ENCODE assay signal across 30 cellular contexts in genomic region chr12:5210179-5210917, GRCh38.
"Had no signal": no experiment of that assay in that cellular context is flagged by ENCODE, and none has a peak within 500 bp of the region (broad histone marks: within the 10 kb centered on the region; RNA-seq: fewer than 3 reads in every experiment).

No MANE protein-coding gene starts in this region.

- H3K27ac ChIP-seq: left lung, lower lobe of right lung, pancreas, prostate gland, sigmoid colon, stomach, testis, thyroid gland, transverse colon, upper lobe of right lung had no signal

- H3K4me1 Mint-ChIP-seq: immature natural killer cell; naive B cell; natural killer cell; stimulated activated naive B cell treated with anti-CD40 and anti-IgM and Interleukin-4, amounts not matched to agents 10 μg/mL and 1 μg/mL and 100 μg/mL, for 72 hours had no signal

- ATAC-seq: left colon; left lung; lower lobe of right lung; natural killer cell; pancreas; right cardiac atrium; stimulated activated naive B cell treated with anti-CD40 and anti-IgM and Interleukin-4, amounts not matched to agents 10 μg/mL and 1 μg/mL and 100 μg/mL, for 72 hours; stimulated activated naive CD8-positive, alpha-beta T cell treated with anti-CD3 and anti-CD28 coated beads, Interleukin-15, Interleukin-2, amounts not matched to agents 100 U/mL and 50 U/mL, for 24 hours; upper lobe of right lung had no signal

- H3K4me3 ChIP-seq: left lung, lower lobe of right lung, pancreas, prostate gland, sigmoid colon, stomach, testis, thyroid gland, transverse colon, upper lobe of right lung had no signal

- H3K9me3 ChIP-seq: left lung, lower lobe of right lung, pancreas, prostate gland, sigmoid colon, stomach, testis, thyroid gland, transverse colon, upper lobe of right lung had no signal

- DNase-seq: hippocampal formation; immature natural killer cell; kidney; left colon; left lung; lower lobe of right lung; mammary epithelial cell; mesendoderm; naive B cell; natural killer cell; nephron progenitor cell; nucleus accumbens; pancreas; posterior cingulate gyrus; retina; right cardiac atrium; sigmoid colon; small intestine; stimulated activated CD4-positive, alpha-beta T cell treated with anti-CD3 and anti-CD28 coated beads, Interleukin-15, amount 100 ng/mL, for 24 hours; stimulated activated CD4-positive, alpha-beta T cell treated with anti-CD3 and anti-CD28 coated beads, Interleukin-2, amount 100 ng/mL, for 24 hours; stimulated activated CD4-positive, alpha-beta T cell treated with anti-CD3 and anti-CD28 coated beads, Interleukin-4, amount 100 ng/mL, for 1 hour; stimulated activated naive B cell treated with anti-CD40 and anti-IgM and Interleukin-4, amounts not matched to agents 10 μg/mL and 1 μg/mL and 100 μg/mL, for 72 hours; stimulated activated naive CD8-positive, alpha-beta T cell treated with anti-CD3 and anti-CD28 coated beads, Interleukin-15, Interleukin-2, amounts not matched to agents 100 U/mL and 50 U/mL, for 24 hours; stomach; testis; thyroid gland; transverse colon; upper lobe of right lung had no signal

- H3K4me1 ChIP-seq: left lung, lower lobe of right lung, pancreas, prostate gland, sigmoid colon, stomach, thyroid gland, transverse colon, upper lobe of right lung had no signal

- H3K4me3 Mint-ChIP-seq: immature natural killer cell; mesothelial cell of epicardium; natural killer cell; nephron progenitor cell; stimulated activated naive B cell treated with anti-CD40 and anti-IgM and Interleukin-4, amounts not matched to agents 10 μg/mL and 1 μg/mL and 100 μg/mL, for 72 hours had no signal

- H3K27ac Mint-ChIP-seq: immature natural killer cell; mesothelial cell of epicardium; naive B cell; natural killer cell; nephron progenitor cell; stimulated activated naive B cell treated with anti-CD40 and anti-IgM and Interleukin-4, amounts not matched to agents 10 μg/mL and 1 μg/mL and 100 μg/mL, for 72 hours had no signal

- H3K9me3 Mint-ChIP-seq: immature natural killer cell; natural killer cell; nephron progenitor cell; stimulated activated naive B cell treated with anti-CD40 and anti-IgM and Interleukin-4, amounts not matched to agents 10 μg/mL and 1 μg/mL and 100 μg/mL, for 72 hours had no signal

- H3K36me3 ChIP-seq: left lung, lower lobe of right lung, pancreas, prostate gland, sigmoid colon, stomach, thyroid gland, transverse colon, upper lobe of right lung had no signal

- H3K27me3 ChIP-seq: sigmoid colon, testis, thyroid gland, transverse colon, upper lobe of right lung had no signal

- H3K36me3 Mint-ChIP-seq: immature natural killer cell; mesothelial cell of epicardium; naive B cell; natural killer cell; stimulated activated naive B cell treated with anti-CD40 and anti-IgM and Interleukin-4, amounts not matched to agents 10 μg/mL and 1 μg/mL and 100 μg/mL, for 72 hours had no signal
